Comparison of ENCODE assay signal across 10 cellular contexts in genomic region chr9:133357656-133358055, GRCh38. TPM values are rescaled to one million over a fixed set of nuclear protein-coding genes. Genes with fewer than 3 reads are reported as not detected.
A peak's percentile ranks its signal among the peaks of the same experiment; 100 is the strongest.
DNase-seq lines count a peak whose midpoint lies in the region; ATAC-seq, FAIRE-seq and TF ChIP-seq lines count a peak whose summit lies in the region.
"Had no signal": no experiment of that assay in that cellular context is flagged by ENCODE, and none has a peak within 500 bp of the region (broad histone marks: within the 10 kb centered on the region; RNA-seq: fewer than 3 reads in every experiment).

No MANE protein-coding gene starts in this region.

- H3K27me3 ChIP-seq in HepG2 (ENCODE audit: control insufficient read depth in 1 of 2, insufficient read depth in 2 of 2, low read length in 2 of 2): no peaks in the 10 kb centered on the region; a peak in 1 of 5 replicates
- no peaks in the 10 kb centered on the region for H3K27me3 ChIP-seq in right lobe of liver

- H3K9me3 ChIP-seq in HepG2 (ENCODE audit: low read length) (no peaks in the 10 kb centered on the region), right lobe of liver (no peaks in the 10 kb centered on the region), iPS-18c (ENCODE audit: control insufficient read depth, insufficient read depth, low read length) (peaks cover 2% of the 10 kb centered on the region)

- intact Hi-C loops in HepG2 (cut with micrococcal nuclease; ENCODE audit: unreplicated experiment): loop anchor here (5.0 kb wide), 2 partner anchors 40 to 130 kb away; no protein-coding TSS in a partner anchor
- intact Hi-C loops in right lobe of liver (cut with DNase I): loop anchor here in 1 of 2 donors (10.0 kb wide), 1 partner anchor 47 kb away; no protein-coding TSS in a partner anchor
- intact Hi-C loops in activated CD4-positive, alpha-beta memory T cell treated with anti-CD3 and anti-CD28 coated beads for 36 hours (cut with micrococcal nuclease): loop anchor here (10.0 kb wide), 2 partner anchors 47 to 127 kb away; no protein-coding TSS in a partner anchor
- intact Hi-C loops in posterior cingulate gyrus (cut with DNase I): loop anchor here (5.0 to 10.0 kb wide), 2 partner anchors 57 to 120 kb away; partner anchors contain the start of genes REXO4 and SLC2A6

- DNase-seq in HepG2 (ENCODE audit: low spot score) (no peak), right lobe of liver (no peak), posterior cingulate gyrus (no peak), middle frontal gyrus (ENCODE audit: extremely low spot score, low spot score) (no peak), cerebellar cortex (ENCODE audit: low spot score) (no peak), NCI-H345 treated with DMSO at 0.1 percent for 48 hours (lab: John Stamatoyannopoulos, UW; ENCODE audit: unreplicated experiment) (no peak)
- DNase-seq in activated CD4-positive, alpha-beta memory T cell treated with anti-CD3 and anti-CD28 coated beads for 36 hours: no peak
- DNase-seq: activated CD4-positive, CD25-positive, alpha-beta regulatory T cell treated with anti-CD3 and anti-CD28 coated beads, Interleukin-2, amount 50 U/mL, for 72 hours; caudate nucleus had no signal

- POLR2A ChIA-PET in HepG2 (lab: Yijun Ruan, JAX): interaction anchor here (1.3 kb wide), 1 partner anchor 102 kb away, joined by 4 read pairs; the partner anchor contains the start of gene CACFD1
- POLR2A ChIA-PET in activated CD4-positive, alpha-beta memory T cell treated with anti-CD3 and anti-CD28 coated beads for 36 hours (lab: Charles Lee): interaction anchor here (2.6 to 14.0 kb wide), 2 partner anchors 9 to 11 kb away, joined by 21 to 381 read pairs; partner anchors contain the start of genes MED22 and RPL7A

- no peak for TF ChIP-seq RAD21 in HepG2 (CRISPR knock-in tag; IDR thresholded peaks at IDR 0.05)

- H3K27ac ChIP-seq in HepG2 (ENCODE audit: extremely low read length, insufficient read depth, low read length) (no peak overlapping the region), right lobe of liver (no peak overlapping the region)

- H3K27ac Mint-ChIP-seq in activated CD4-positive, alpha-beta memory T cell treated with anti-CD3 and anti-CD28 coated beads for 36 hours: peak overlapping the region; percentile 39

- H3K4me1 Mint-ChIP-seq in activated CD4-positive, alpha-beta memory T cell treated with anti-CD3 and anti-CD28 coated beads for 36 hours (ENCODE audit: low read depth): peaks cover 59% of the 10 kb centered on the region

- H3K4me3 ChIP-seq in HepG2 (replicated peaks in 1 of 3; ENCODE audit: insufficient read depth in 1 of 3, low read depth in 2 of 3, low read length in 3 of 3) (peak overlapping the region in 2 of 3 experiments; percentile 90 to 91; a peak in 1 of 6 replicates), right lobe of liver (no peak overlapping the region), iPS-18c (ENCODE audit: insufficient read depth, low read depth, low read length) (peak overlapping the region; percentile 80; the same call in 1 of the 2 replicates)

- WGBS in HepG2 (ENCODE audit: low lambda C conversion rate): 95% methylated on average over 6 of the region's 14 CpGs
- WGBS in right lobe of liver (ENCODE audit: insufficient coverage, low coverage, low lambda C conversion rate, missing lambda C conversion rate): 70% methylated on average over 7 of the region's 14 CpGs

- no TSS peak for BruUV-seq in HepG2 (replicated peaks; lab: Mats Ljungman, UMichigan)

- peaks cover 23% of the 10 kb centered on the region; the same call in 1 of the 2 replicates for H4K20me1 ChIP-seq in HepG2 (ENCODE audit: insufficient read depth, low read length)

- CTCF ChIA-PET in HepG2 (lab: Yijun Ruan, JAX; ENCODE audit: low intra/inter-chr PET ratio, low total read pairs): no interaction called here
- CTCF ChIA-PET in activated CD4-positive, alpha-beta memory T cell treated with anti-CD3 and anti-CD28 coated beads for 36 hours (lab: Charles Lee): interaction anchor here (0.8 to 7.6 kb wide), 3 partner anchors 14 to 47 kb away, joined by 3 to 69 read pairs (median 4); no protein-coding TSS in a partner anchor

- peaks cover 7 to 46% of the 10 kb centered on the region in 2 experiments; a peak in 4 of 5 replicates for H3K36me3 ChIP-seq in HepG2 (replicated peaks in 1 of 2; ENCODE audit: control insufficient read depth in 1 of 2, insufficient read depth in 2 of 2, low read length in 2 of 2)
- H3K36me3 ChIP-seq in right lobe of liver: peaks cover 0 to 33% (median 11%) of the 10 kb centered on the region in 4 donors

- TF ChIP-seq CTCF in HepG2 (CRISPR knock-in tag; IDR thresholded peaks at IDR 0.05): no peak
- TF ChIP-seq CTCF in right lobe of liver (IDR thresholded peaks at IDR 0.05): no peak

- no peak for TF ChIP-seq POLR2A in HepG2 (IDR thresholded peaks at IDR 0.05; ENCODE audit: insufficient read depth in 1 of 2, low read depth in 2 of 2, low read length in 2 of 2)
- no peak for TF ChIP-seq POLR2A in right lobe of liver (IDR thresholded peaks at IDR 0.05)

- H3K4me3 Mint-ChIP-seq in activated CD4-positive, alpha-beta memory T cell treated with anti-CD3 and anti-CD28 coated beads for 36 hours: peak overlapping the region; percentile 76

- H3K9me3 Mint-ChIP-seq in activated CD4-positive, alpha-beta memory T cell treated with anti-CD3 and anti-CD28 coated beads for 36 hours: no peaks in the 10 kb centered on the region

- H2AFZ ChIP-seq in HepG2 (ENCODE audit: low read length): no peak overlapping the region

- no peak for FAIRE-seq in HepG2 (lab: Jason Lieb, UNC)

- peaks cover 29% of the 10 kb centered on the region for H3K36me3 Mint-ChIP-seq in activated CD4-positive, alpha-beta memory T cell treated with anti-CD3 and anti-CD28 coated beads for 36 hours

- H3K4me1 ChIP-seq in HepG2 (ENCODE audit: insufficient read depth, low read length) (peaks cover 64% of the 10 kb centered on the region), right lobe of liver (peaks cover 0 to 23% (median 5%) of the 10 kb centered on the region in 4 donors)

- TF ChIP-seq EP300 in HepG2 (IDR thresholded peaks at IDR 0.05; ENCODE audit: low read depth in 2 of 2, low read length in 2 of 2) (no peak), HepG2 (CRISPR knock-in tag; IDR thresholded peaks at IDR 0.05; ENCODE audit: borderline replicate concordance) (no peak)

- in situ Hi-C loops in HepG2 (cut with HindIII; ENCODE audit: extremely low pct_ligation_motif_present, low pct_unique_long_range_greater_than_20kb): loop anchor here (5.0 kb wide), 2 partner anchors 50 to 130 kb away; no protein-coding TSS in a partner anchor

- H3K9ac ChIP-seq in HepG2 (ENCODE audit: insufficient read depth, low read depth, low read length): peak overlapping the region; percentile 68; the same call in 1 of the 2 replicates

- peak overlapping the region; percentile 86 for H3K4me2 ChIP-seq in HepG2 (ENCODE audit: low read depth, low read length)

- peaks cover 15% of the 10 kb centered on the region for H3K79me2 ChIP-seq in HepG2 (ENCODE audit: insufficient read depth, low read length)

- no peaks in the 10 kb centered on the region for H3K27me3 Mint-ChIP-seq in activated CD4-positive, alpha-beta memory T cell treated with anti-CD3 and anti-CD28 coated beads for 36 hours

- ATAC-seq in HepG2 (no peak), right lobe of liver (no peak)

RNA-seq across cellular contexts. Expression of gene SURF2, which starts 1.3 kb away (rescaled TPM):
- total RNA-seq in HepG2 (2016; rRNA removed; fragmentation: Illumina TruSeq; extraction: Trizol) (10.3 and 13.6 TPM in 2 replicates), right lobe of liver (10 to 100 TPM in 2 of 6 experiments, 1 to 10 TPM in 4; 6.3 to 16.9 (median 8.2) TPM)
- total RNA-seq in HepG2 (2016; cell fraction: cytosol; rRNA removed; fragmentation: Illumina TruSeq; extraction: Trizol; ENCODE audit: low read depth): 10.3 and 15.8 TPM in 2 replicates
- 12.0 and 12.6 TPM in 2 replicates for total RNA-seq in HepG2 (2016; cell fraction: insoluble cytoplasmic fraction; rRNA removed; fragmentation: Illumina TruSeq; extraction: Trizol)
- total RNA-seq in HepG2 (2016; cell fraction: membrane; rRNA removed; fragmentation: Illumina TruSeq; extraction: Trizol): 10.0 and 13.9 TPM in 2 replicates
- total RNA-seq in HepG2 (2016; cell fraction: nucleus; rRNA removed; fragmentation: Illumina TruSeq; extraction: Trizol): 4.1 and 4.4 TPM in 2 replicates
- polyA plus RNA-seq in HepG2 (2011; rRNA removed): 6.1 and 6.3 TPM in 2 replicates
- 6.8 and 9.7 TPM in 2 replicates for polyA plus RNA-seq in HepG2 (2011; cell fraction: cytosol; rRNA removed)
- 6.6 and 8.7 TPM in 2 replicates for polyA plus RNA-seq in HepG2 (2011; cell fraction: nucleus; rRNA removed)
- 6.8 and 8.6 TPM in 2 replicates for polyA plus RNA-seq in HepG2 (2012)
- 14.4 and 20.2 TPM in 2 replicates for polyA plus RNA-seq in HepG2 (2016; cell fraction: cytosol; fragmentation: Illumina TruSeq; extraction: Trizol; ENCODE audit: low read depth)
- polyA plus RNA-seq in HepG2 (2016; cell fraction: insoluble cytoplasmic fraction; fragmentation: Illumina TruSeq; extraction: Trizol; ENCODE audit: low read depth): 19.8 and 21.6 TPM in 2 replicates
- 12.6 and 15.8 TPM in 2 replicates for polyA plus RNA-seq in HepG2 (2016; cell fraction: membrane; fragmentation: Illumina TruSeq; extraction: Trizol; ENCODE audit: low read depth)
- 11.3 and 11.9 TPM in 2 replicates for polyA plus RNA-seq in HepG2 (2016; cell fraction: nucleus; fragmentation: Illumina TruSeq; extraction: Trizol; ENCODE audit: insufficient read depth, low read depth)
- 3.5 and 24.4 TPM in 2 replicates for polyA minus RNA-seq in HepG2 (2011; rRNA and poly(A)+ RNA removed; ENCODE audit: low replicate concordance)
- polyA minus RNA-seq in HepG2 (2011; cell fraction: cytosol; rRNA and poly(A)+ RNA removed): 2.3 and 5.0 TPM in 2 replicates
- 1.6 and 2.3 TPM in 2 replicates for polyA minus RNA-seq in HepG2 (2011; cell fraction: nucleus; rRNA and poly(A)+ RNA removed)
- 10 to 100 TPM; 12.5 to 15.5 TPM for total RNA-seq in activated CD4-positive, alpha-beta memory T cell treated with anti-CD3 and anti-CD28 coated beads for 36 hours

RNA-seq across cellular contexts. Expression of gene SURF1, which starts 1.4 kb away (rescaled TPM):
- total RNA-seq in HepG2 (2016; rRNA removed; fragmentation: Illumina TruSeq; extraction: Trizol): 10.6 and 17.8 TPM in 2 replicates
- total RNA-seq in HepG2 (2016; cell fraction: cytosol; rRNA removed; fragmentation: Illumina TruSeq; extraction: Trizol; ENCODE audit: low read depth): 21.0 and 25.4 TPM in 2 replicates
- 9.6 and 18.9 TPM in 2 replicates for total RNA-seq in HepG2 (2016; cell fraction: insoluble cytoplasmic fraction; rRNA removed; fragmentation: Illumina TruSeq; extraction: Trizol)
- 22.4 and 26.0 TPM in 2 replicates for total RNA-seq in HepG2 (2016; cell fraction: membrane; rRNA removed; fragmentation: Illumina TruSeq; extraction: Trizol)
- 13.9 and 14.0 TPM in 2 replicates for total RNA-seq in HepG2 (2016; cell fraction: nucleus; rRNA removed; fragmentation: Illumina TruSeq; extraction: Trizol)
- polyA plus RNA-seq in HepG2 (2011; rRNA removed): 39.2 and 40.7 TPM in 2 replicates
- 29.3 and 32.3 TPM in 2 replicates for polyA plus RNA-seq in HepG2 (2011; cell fraction: cytosol; rRNA removed)
- 29.7 and 32.0 TPM in 2 replicates for polyA plus RNA-seq in HepG2 (2011; cell fraction: nucleus; rRNA removed)
- polyA plus RNA-seq in HepG2 (2012): 22.8 and 26.6 TPM in 2 replicates
- 52.7 and 53.1 TPM in 2 replicates for polyA plus RNA-seq in HepG2 (2016; cell fraction: cytosol; fragmentation: Illumina TruSeq; extraction: Trizol; ENCODE audit: low read depth)
- 19.0 and 20.1 TPM in 2 replicates for polyA plus RNA-seq in HepG2 (2016; cell fraction: insoluble cytoplasmic fraction; fragmentation: Illumina TruSeq; extraction: Trizol; ENCODE audit: low read depth)
- 38.1 and 44.5 TPM in 2 replicates for polyA plus RNA-seq in HepG2 (2016; cell fraction: membrane; fragmentation: Illumina TruSeq; extraction: Trizol; ENCODE audit: low read depth)
- polyA plus RNA-seq in HepG2 (2016; cell fraction: nucleus; fragmentation: Illumina TruSeq; extraction: Trizol; ENCODE audit: insufficient read depth, low read depth): 46.1 and 51.6 TPM in 2 replicates
- 14.4 and 46.3 TPM in 2 replicates for polyA minus RNA-seq in HepG2 (2011; rRNA and poly(A)+ RNA removed; ENCODE audit: low replicate concordance)
- 8.0 and 10.5 TPM in 2 replicates for polyA minus RNA-seq in HepG2 (2011; cell fraction: cytosol; rRNA and poly(A)+ RNA removed)
- 7.1 and 7.5 TPM in 2 replicates for polyA minus RNA-seq in HepG2 (2011; cell fraction: nucleus; rRNA and poly(A)+ RNA removed)
- 10 to 100 TPM; 37.4 to 68.8 (median 44.5) TPM for total RNA-seq in right lobe of liver
- total RNA-seq in activated CD4-positive, alpha-beta memory T cell treated with anti-CD3 and anti-CD28 coated beads for 36 hours: 10 to 100 TPM; 24.7 to 26.0 TPM

RNA-seq across cellular contexts. Expression of gene RPL7A, which starts 9.6 kb away (rescaled TPM):
- 2,938 and 3,359 TPM in 2 replicates for total RNA-seq in HepG2 (2016; rRNA removed; fragmentation: Illumina TruSeq; extraction: Trizol)
- 3,183 and 3,719 TPM in 2 replicates for total RNA-seq in HepG2 (2016; cell fraction: cytosol; rRNA removed; fragmentation: Illumina TruSeq; extraction: Trizol; ENCODE audit: low read depth)
- 2,895 and 3,215 TPM in 2 replicates for total RNA-seq in HepG2 (2016; cell fraction: insoluble cytoplasmic fraction; rRNA removed; fragmentation: Illumina TruSeq; extraction: Trizol)
- total RNA-seq in HepG2 (2016; cell fraction: membrane; rRNA removed; fragmentation: Illumina TruSeq; extraction: Trizol): 5,789 and 6,219 TPM in 2 replicates
- total RNA-seq in HepG2 (2016; cell fraction: nucleus; rRNA removed; fragmentation: Illumina TruSeq; extraction: Trizol): 1,151 and 1,198 TPM in 2 replicates
- 2,401 and 2,404 TPM in 2 replicates for polyA plus RNA-seq in HepG2 (2011; rRNA removed)
- polyA plus RNA-seq in HepG2 (2011; cell fraction: cytosol; rRNA removed): 3,191 and 3,845 TPM in 2 replicates
- 1,035 and 1,145 TPM in 2 replicates for polyA plus RNA-seq in HepG2 (2011; cell fraction: nucleus; rRNA removed)
- polyA plus RNA-seq in HepG2 (2012): 2,335 and 2,606 TPM in 2 replicates
- 3,837 and 4,399 TPM in 2 replicates for polyA plus RNA-seq in HepG2 (2016; cell fraction: cytosol; fragmentation: Illumina TruSeq; extraction: Trizol; ENCODE audit: low read depth)
- polyA plus RNA-seq in HepG2 (2016; cell fraction: insoluble cytoplasmic fraction; fragmentation: Illumina TruSeq; extraction: Trizol; ENCODE audit: low read depth): 3,343 and 3,509 TPM in 2 replicates
- 6,158 and 6,472 TPM in 2 replicates for polyA plus RNA-seq in HepG2 (2016; cell fraction: membrane; fragmentation: Illumina TruSeq; extraction: Trizol; ENCODE audit: low read depth)
- polyA plus RNA-seq in HepG2 (2016; cell fraction: nucleus; fragmentation: Illumina TruSeq; extraction: Trizol; ENCODE audit: insufficient read depth, low read depth): 1,904 and 1,909 TPM in 2 replicates
- 1,962 and 4,695 TPM in 2 replicates for polyA minus RNA-seq in HepG2 (2011; rRNA and poly(A)+ RNA removed; ENCODE audit: low replicate concordance)
- polyA minus RNA-seq in HepG2 (2011; cell fraction: cytosol; rRNA and poly(A)+ RNA removed): 853 and 917 TPM in 2 replicates
- 477 and 550 TPM in 2 replicates for polyA minus RNA-seq in HepG2 (2011; cell fraction: nucleus; rRNA and poly(A)+ RNA removed)
- 100 to 1,000 TPM; 529 to 851 (median 616) TPM for total RNA-seq in right lobe of liver
- 1,000 to 10,000 TPM; 3,340 to 3,454 TPM for total RNA-seq in activated CD4-positive, alpha-beta memory T cell treated with anti-CD3 and anti-CD28 coated beads for 36 hours

RNA-seq across cellular contexts. Expression of gene MED22, which starts 9.7 kb away (rescaled TPM):
- total RNA-seq in HepG2 (2016; rRNA removed; fragmentation: Illumina TruSeq; extraction: Trizol): 19.6 and 22.1 TPM in 2 replicates
- total RNA-seq in HepG2 (2016; cell fraction: cytosol; rRNA removed; fragmentation: Illumina TruSeq; extraction: Trizol; ENCODE audit: low read depth): 2.6 and 3.1 TPM in 2 replicates
- 18.8 and 21.3 TPM in 2 replicates for total RNA-seq in HepG2 (2016; cell fraction: insoluble cytoplasmic fraction; rRNA removed; fragmentation: Illumina TruSeq; extraction: Trizol)
- 9.6 and 12.2 TPM in 2 replicates for total RNA-seq in HepG2 (2016; cell fraction: membrane; rRNA removed; fragmentation: Illumina TruSeq; extraction: Trizol)
- 18.2 and 20.6 TPM in 2 replicates for total RNA-seq in HepG2 (2016; cell fraction: nucleus; rRNA removed; fragmentation: Illumina TruSeq; extraction: Trizol)
- 15.8 and 22.2 TPM in 2 replicates for polyA plus RNA-seq in HepG2 (2011; rRNA removed)
- polyA plus RNA-seq in HepG2 (2011; cell fraction: cytosol; rRNA removed): 11.6 and 12.5 TPM in 2 replicates
- 42.0 and 43.5 TPM in 2 replicates for polyA plus RNA-seq in HepG2 (2011; cell fraction: nucleus; rRNA removed)
- polyA plus RNA-seq in HepG2 (2012): 8.8 and 10.1 TPM in 2 replicates
- 2.6 TPM in 2 replicates for polyA plus RNA-seq in HepG2 (2016; cell fraction: cytosol; fragmentation: Illumina TruSeq; extraction: Trizol; ENCODE audit: low read depth)
- polyA plus RNA-seq in HepG2 (2016; cell fraction: insoluble cytoplasmic fraction; fragmentation: Illumina TruSeq; extraction: Trizol; ENCODE audit: low read depth): 15.7 and 15.9 TPM in 2 replicates
- polyA plus RNA-seq in HepG2 (2016; cell fraction: membrane; fragmentation: Illumina TruSeq; extraction: Trizol; ENCODE audit: low read depth): 7.1 and 7.7 TPM in 2 replicates
- polyA plus RNA-seq in HepG2 (2016; cell fraction: nucleus; fragmentation: Illumina TruSeq; extraction: Trizol; ENCODE audit: insufficient read depth, low read depth): 36.0 and 38.5 TPM in 2 replicates
- polyA minus RNA-seq in HepG2 (2011; rRNA and poly(A)+ RNA removed; ENCODE audit: low replicate concordance): 27.8 and 64.6 TPM in 2 replicates
- 8.0 and 8.5 TPM in 2 replicates for polyA minus RNA-seq in HepG2 (2011; cell fraction: cytosol; rRNA and poly(A)+ RNA removed)
- 12.1 and 16.8 TPM in 2 replicates for polyA minus RNA-seq in HepG2 (2011; cell fraction: nucleus; rRNA and poly(A)+ RNA removed)
- total RNA-seq in right lobe of liver: 10 to 100 TPM in 1 of 6 experiments, 1 to 10 TPM in 5; 5.9 to 14.5 (median 8.1) TPM
- total RNA-seq in activated CD4-positive, alpha-beta memory T cell treated with anti-CD3 and anti-CD28 coated beads for 36 hours: 10 to 100 TPM; 20.8 to 20.9 TPM

RNA-seq across cellular contexts. Expression of gene SURF4, which starts 18.2 kb away (rescaled TPM):
- total RNA-seq in HepG2 (2016; rRNA removed; fragmentation: Illumina TruSeq; extraction: Trizol) (135 and 265 TPM in 2 replicates), right lobe of liver (100 to 1,000 TPM; 181 to 243 (median 213) TPM)
- 32.2 and 32.9 TPM in 2 replicates for total RNA-seq in HepG2 (2016; cell fraction: cytosol; rRNA removed; fragmentation: Illumina TruSeq; extraction: Trizol; ENCODE audit: low read depth)
- total RNA-seq in HepG2 (2016; cell fraction: insoluble cytoplasmic fraction; rRNA removed; fragmentation: Illumina TruSeq; extraction: Trizol): 115 and 269 TPM in 2 replicates
- 110 and 114 TPM in 2 replicates for total RNA-seq in HepG2 (2016; cell fraction: membrane; rRNA removed; fragmentation: Illumina TruSeq; extraction: Trizol)
- 228 and 275 TPM in 2 replicates for total RNA-seq in HepG2 (2016; cell fraction: nucleus; rRNA removed; fragmentation: Illumina TruSeq; extraction: Trizol)
- polyA plus RNA-seq in HepG2 (2011; rRNA removed): 220 and 224 TPM in 2 replicates
- 264 and 277 TPM in 2 replicates for polyA plus RNA-seq in HepG2 (2011; cell fraction: cytosol; rRNA removed)
- 180 and 191 TPM in 2 replicates for polyA plus RNA-seq in HepG2 (2011; cell fraction: nucleus; rRNA removed)
- polyA plus RNA-seq in HepG2 (2012): 188 and 224 TPM in 2 replicates
- 32.1 and 37.0 TPM in 2 replicates for polyA plus RNA-seq in HepG2 (2016; cell fraction: cytosol; fragmentation: Illumina TruSeq; extraction: Trizol; ENCODE audit: low read depth)
- 124 and 145 TPM in 2 replicates for polyA plus RNA-seq in HepG2 (2016; cell fraction: insoluble cytoplasmic fraction; fragmentation: Illumina TruSeq; extraction: Trizol; ENCODE audit: low read depth)
- 76.2 and 78.0 TPM in 2 replicates for polyA plus RNA-seq in HepG2 (2016; cell fraction: membrane; fragmentation: Illumina TruSeq; extraction: Trizol; ENCODE audit: low read depth)
- 397 and 400 TPM in 2 replicates for polyA plus RNA-seq in HepG2 (2016; cell fraction: nucleus; fragmentation: Illumina TruSeq; extraction: Trizol; ENCODE audit: insufficient read depth, low read depth)
- 375 and 710 TPM in 2 replicates for polyA minus RNA-seq in HepG2 (2011; rRNA and poly(A)+ RNA removed; ENCODE audit: low replicate concordance)
- 173 and 200 TPM in 2 replicates for polyA minus RNA-seq in HepG2 (2011; cell fraction: cytosol; rRNA and poly(A)+ RNA removed)
- polyA minus RNA-seq in HepG2 (2011; cell fraction: nucleus; rRNA and poly(A)+ RNA removed): 72.5 and 84.8 TPM in 2 replicates
- total RNA-seq in activated CD4-positive, alpha-beta memory T cell treated with anti-CD3 and anti-CD28 coated beads for 36 hours: 100 to 1,000 TPM; 358 to 368 TPM

Comparison
In these comparisons a context has a peak if more than half of its experiments do, and no peak if none do; other contexts are left out.
1. H3K4me3 ChIP-seq: peak in HepG2 (2 of 3) and iPS-18c (single experiment); none in right lobe of liver (0 of 3).